15 cellular contexts compared by ENCODE assay signal in genomic region chr18:26436176-26437031, GRCh38.
A peak's percentile ranks its signal among the peaks of the same experiment; 100 is the strongest.
DNase-seq lines count a peak whose midpoint lies in the region; ATAC-seq and TF ChIP-seq lines count a peak whose summit lies in the region.
"Had no signal": no experiment of that assay in that cellular context is flagged by ENCODE, and none has a peak within 500 bp of the region (broad histone marks: within the 10 kb centered on the region; RNA-seq: fewer than 3 reads in every experiment).

No MANE protein-coding gene starts in this region.

- no peak overlapping the region for H2AFZ ChIP-seq in hepatocyte

- H3K4me2 ChIP-seq in hepatocyte, result no peak overlapping the region
- H3K4me2 ChIP-seq: BLaER1 treated with 17β-estradiol and CSF1 and Interleukin-3, amounts not matched to agents 10 nM and 100 nM had no signal

- peaks cover 0 to 2% of the 10 kb centered on the region in 2 donors for H3K9me3 Mint-ChIP-seq in natural killer cell

- DNase-seq in AG04449 (ENCODE audit: low read depth, low spot score) (peak; percentile 54), HFF-Myc (ENCODE audit: extremely low read depth, low read depth) (peak; percentile 48), astrocyte of the cerebellum (ENCODE audit: low read depth) (peak; percentile 67), hepatocyte (ENCODE audit: low spot score) (peak; percentile 35), uterus (no peak), NCI-H446 (lab: John Stamatoyannopoulos, UW) (no peak), natural killer cell (no peak), NAMALWA (ENCODE audit: low spot score) (no peak)
- DNase-seq: activated CD8-positive, alpha-beta memory T cell treated with anti-CD3 and anti-CD28 coated beads, Interleukin-2, amount 10 ng/mL, durations not matched to agents 7 days and 5 days; heart left ventricle; Karpas-422; mucosa of descending colon; NCI-H524 treated with DMSO at 0.1 percent for 48 hours; spleen had no signal

- ATAC-seq in natural killer cell, result no peak
- ATAC-seq: activated CD8-positive, alpha-beta memory T cell treated with anti-CD3 and anti-CD28 coated beads, Interleukin-2, amount 10 ng/mL, durations not matched to agents 7 days and 5 days; mucosa of descending colon had no signal

- CTCF ChIA-PET in AG04449 (lab: Yijun Ruan, JAX), result no interaction called here

- H3K27me3 ChIP-seq in hepatocyte, result no peaks in the 10 kb centered on the region
- H3K27me3 ChIP-seq in uterus, result no peaks in the 10 kb centered on the region
- H3K27me3 ChIP-seq: BLaER1 treated with 17β-estradiol and CSF1 and Interleukin-3, amounts not matched to agents 10 nM and 100 nM had no signal

- H3K27ac ChIP-seq in hepatocyte (no peak overlapping the region), uterus (no peak overlapping the region)
- H3K27ac ChIP-seq: BLaER1 treated with 17β-estradiol and CSF1 and Interleukin-3, amounts not matched to agents 10 nM and 100 nM; heart left ventricle; spleen had no signal

- TF ChIP-seq CTCF in AG04449 (IDR thresholded peaks at IDR 0.05; ENCODE audit: insufficient read depth, low read length, missing control alignments) (no peak), HFF-Myc (IDR thresholded peaks at IDR 0.05; ENCODE audit: low read depth, low read length, missing control alignments) (no peak), astrocyte of the cerebellum (IDR thresholded peaks at IDR 0.05; ENCODE audit: low read depth, low read length, missing control alignments) (no peak), hepatocyte (IDR thresholded peaks at IDR 0.05; ENCODE audit: poor library complexity) (no peak), uterus (IDR thresholded peaks at IDR 0.05) (no peak), natural killer cell (IDR thresholded peaks at IDR 0.05) (no peak)

- no peak overlapping the region for H3K27ac Mint-ChIP-seq in natural killer cell
- H3K27ac Mint-ChIP-seq: activated CD8-positive, alpha-beta memory T cell treated with anti-CD3 and anti-CD28 coated beads, Interleukin-2, amount 10 ng/mL, durations not matched to agents 7 days and 5 days had no signal

- no peaks in the 10 kb centered on the region for H3K9me2 ChIP-seq in hepatocyte (replicated peaks; ENCODE audit: insufficient read depth)

- H3K27me3 Mint-ChIP-seq in natural killer cell (ENCODE audit: low read depth in 2 of 2), result peaks cover 22 to 25% of the 10 kb centered on the region in 2 donors

- in situ Hi-C loops in astrocyte of the cerebellum (cut with HindIII; ENCODE audit: low sequenced_read_pairs), result no loop called here

- H3K4me3 Mint-ChIP-seq in natural killer cell, result no peak overlapping the region
- H3K4me3 Mint-ChIP-seq: activated CD8-positive, alpha-beta memory T cell treated with anti-CD3 and anti-CD28 coated beads, Interleukin-2, amount 10 ng/mL, durations not matched to agents 7 days and 5 days had no signal

- no peaks in the 10 kb centered on the region for H4K20me1 ChIP-seq in hepatocyte (ENCODE audit: insufficient read depth, poor library complexity, severe bottlenecking)
- H4K20me1 ChIP-seq: BLaER1 treated with 17β-estradiol and CSF1 and Interleukin-3, amounts not matched to agents 10 nM and 100 nM had no signal

- 84% methylated on average over 11 of the region's 11 CpGs for WGBS in hepatocyte (ENCODE audit: low lambda C conversion rate, missing lambda C conversion rate)

- H3K4me1 Mint-ChIP-seq in natural killer cell, result no peaks in the 10 kb centered on the region
- H3K4me1 Mint-ChIP-seq: activated CD8-positive, alpha-beta memory T cell treated with anti-CD3 and anti-CD28 coated beads, Interleukin-2, amount 10 ng/mL, durations not matched to agents 7 days and 5 days had no signal

- TF ChIP-seq POLR2A in uterus (IDR thresholded peaks at IDR 0.05), result no peak

- no peaks in the 10 kb centered on the region for H3K4me1 ChIP-seq in hepatocyte (ENCODE audit: insufficient read depth)
- H3K4me1 ChIP-seq in uterus, result no peaks in the 10 kb centered on the region
- H3K4me1 ChIP-seq: BLaER1 treated with 17β-estradiol and CSF1 and Interleukin-3, amounts not matched to agents 10 nM and 100 nM; spleen had no signal

- H3K36me3 Mint-ChIP-seq in natural killer cell, result no peaks in the 10 kb centered on the region
- H3K36me3 Mint-ChIP-seq: activated CD8-positive, alpha-beta memory T cell treated with anti-CD3 and anti-CD28 coated beads, Interleukin-2, amount 10 ng/mL, durations not matched to agents 7 days and 5 days had no signal

- H3K9me3 ChIP-seq in hepatocyte (ENCODE audit: low read depth) (no peaks in the 10 kb centered on the region), uterus (no peaks in the 10 kb centered on the region)
- H3K9me3 ChIP-seq: BLaER1 treated with 17β-estradiol and CSF1 and Interleukin-3, amounts not matched to agents 10 nM and 100 nM; heart left ventricle; mucosa of descending colon; spleen had no signal

- H3K36me3 ChIP-seq in hepatocyte (replicated peaks; ENCODE audit: insufficient read depth, low read depth) (no peaks in the 10 kb centered on the region), uterus (no peaks in the 10 kb centered on the region)
- H3K36me3 ChIP-seq: BLaER1 treated with 17β-estradiol and CSF1 and Interleukin-3, amounts not matched to agents 10 nM and 100 nM; heart left ventricle; spleen had no signal

- no peak overlapping the region for H3K4me3 ChIP-seq in AG04449 (ENCODE audit: low read depth, low read length)
- no peak overlapping the region for H3K4me3 ChIP-seq in HFF-Myc (replicated peaks; ENCODE audit: low read depth, low read length)
- H3K4me3 ChIP-seq in astrocyte of the cerebellum (ENCODE audit: low read depth, low read length), result no peak overlapping the region
- H3K4me3 ChIP-seq in hepatocyte, result no peak overlapping the region
- no peak overlapping the region for H3K4me3 ChIP-seq in uterus
- H3K4me3 ChIP-seq: BLaER1 treated with 17β-estradiol and CSF1 and Interleukin-3, amounts not matched to agents 10 nM and 100 nM; heart left ventricle; mucosa of descending colon; spleen had no signal

- intact Hi-C loops in uterus (cut with DNase I; ENCODE audit: low total_unique reads), result no loop called here
- intact Hi-C loops in natural killer cell (cut with micrococcal nuclease), result no loop called here

- H3K79me2 ChIP-seq in hepatocyte, result no peaks in the 10 kb centered on the region

- POLR2A ChIA-PET in AG04449 (lab: Yijun Ruan, JAX), result no interaction called here

Comparison
In these comparisons a context has a peak if more than half of its experiments do, and no peak if none do; other contexts are left out.
1. DNase-seq: peak in AG04449 (single experiment), HFF-Myc (single experiment), astrocyte of the cerebellum (single experiment) and hepatocyte (single experiment); none in uterus (0 of 2), NCI-H446 (0 of 2), natural killer cell (single experiment) and NAMALWA (single experiment).